Comparison of ENCODE assay signal across 23 cellular contexts in the genomic region with DNA sequence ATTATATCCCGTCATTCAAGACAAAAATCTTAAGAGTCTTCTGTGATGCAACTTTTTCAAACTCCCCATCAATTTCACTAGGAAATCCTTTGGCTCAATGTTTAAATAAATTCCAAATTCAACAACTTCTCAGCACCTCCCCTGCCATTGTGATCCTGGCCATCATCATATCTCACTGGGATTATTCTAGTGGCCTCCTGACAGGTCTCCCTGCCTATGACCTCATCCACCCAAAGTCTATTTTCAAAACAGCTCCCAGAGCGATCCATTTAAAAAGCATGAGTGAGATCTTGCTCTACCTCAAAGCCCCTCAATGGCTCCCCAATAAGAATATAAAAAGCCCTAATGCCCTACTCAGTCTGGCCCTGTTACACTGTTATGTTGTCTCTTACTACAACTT.
"Had no signal": no experiment of that assay in that cellular context is flagged by ENCODE, and none has a peak within 500 bp of the region (broad histone marks: within the 10 kb centered on the region; RNA-seq: fewer than 3 reads in every experiment).

No MANE protein-coding gene starts in this region.

- H3K27me3 ChIP-seq: brain microvascular endothelial cell, foreskin keratinocyte, right lobe of liver, upper lobe of left lung had no signal

- H3K27ac Mint-ChIP-seq: activated CD4-positive, alpha-beta memory T cell treated with anti-CD3 and anti-CD28 coated beads for 36 hours; activated CD8-positive, alpha-beta memory T cell treated with anti-CD3 and anti-CD28 coated beads, Interleukin-2, amount 10 ng/mL, durations not matched to agents 7 days and 5 days; T-helper 1 cell treated with Interleukin-12 subunit alpha and Interleukin-12 subunit beta and Interleukin-4 antibody, amounts not matched to agents 30 μg/mL and 1 μg/mL, for 36 hours had no signal

- H3K9me3 Mint-ChIP-seq: activated CD4-positive, alpha-beta memory T cell treated with anti-CD3 and anti-CD28 coated beads for 36 hours; immature natural killer cell; neural crest cell; T-helper 1 cell treated with Interleukin-12 subunit alpha and Interleukin-12 subunit beta and Interleukin-4 antibody, amounts not matched to agents 30 μg/mL and 1 μg/mL, for 36 hours had no signal

- H3K4me1 ChIP-seq: foreskin keratinocyte, left ventricle myocardium inferior, right lobe of liver, upper lobe of left lung had no signal

- H3K9me3 ChIP-seq: left ventricle myocardium inferior, right lobe of liver, upper lobe of left lung had no signal

- DNase-seq: activated CD4-positive, alpha-beta memory T cell treated with anti-CD3 and anti-CD28 coated beads for 36 hours; activated CD4-positive, alpha-beta T cell treated with anti-CD3 and anti-CD28 coated beads for 4 hours; activated CD4-positive, CD25-positive, alpha-beta regulatory T cell; activated CD8-positive, alpha-beta memory T cell treated with anti-CD3 and anti-CD28 coated beads, Interleukin-2, amount 10 ng/mL, durations not matched to agents 7 days and 5 days; activated T-cell treated with anti-CD3 and anti-CD28 coated beads for 4 hours; aorta; brain microvascular endothelial cell; central memory CD4-positive, alpha-beta T cell; effector memory CD4-positive, alpha-beta T cell; foreskin keratinocyte; immature natural killer cell; kidney glomerular epithelial cell; left ventricle myocardium inferior; mammary epithelial cell; midbrain; occipital lobe; right lobe of liver; stimulated activated CD4-positive, alpha-beta T cell treated with anti-CD3 and anti-CD28 coated beads, Interleukin-2, amount 100 ng/mL, for 24 hours; stimulated activated naive CD4-positive, alpha-beta T cell; upper lobe of left lung had no signal

- H3K4me3 Mint-ChIP-seq: activated CD4-positive, alpha-beta memory T cell treated with anti-CD3 and anti-CD28 coated beads for 36 hours; activated CD8-positive, alpha-beta memory T cell treated with anti-CD3 and anti-CD28 coated beads, Interleukin-2, amount 10 ng/mL, durations not matched to agents 7 days and 5 days; immature natural killer cell; neural crest cell; T-helper 1 cell treated with Interleukin-12 subunit alpha and Interleukin-12 subunit beta and Interleukin-4 antibody, amounts not matched to agents 30 μg/mL and 1 μg/mL, for 36 hours had no signal

- H3K4me1 Mint-ChIP-seq: activated CD8-positive, alpha-beta memory T cell treated with anti-CD3 and anti-CD28 coated beads, Interleukin-2, amount 10 ng/mL, durations not matched to agents 7 days and 5 days; immature natural killer cell; neural crest cell had no signal

- H3K27ac ChIP-seq: brain microvascular endothelial cell, foreskin keratinocyte, left ventricle myocardium inferior, right lobe of liver, skin epidermis, upper lobe of left lung had no signal

- H3K27me3 Mint-ChIP-seq: activated CD4-positive, alpha-beta memory T cell treated with anti-CD3 and anti-CD28 coated beads for 36 hours; activated CD8-positive, alpha-beta memory T cell treated with anti-CD3 and anti-CD28 coated beads, Interleukin-2, amount 10 ng/mL, durations not matched to agents 7 days and 5 days had no signal

- ATAC-seq: activated CD8-positive, alpha-beta memory T cell treated with anti-CD3 and anti-CD28 coated beads, Interleukin-2, amount 10 ng/mL, durations not matched to agents 7 days and 5 days; foreskin keratinocyte; right lobe of liver had no signal

- H3K36me3 ChIP-seq: brain microvascular endothelial cell, left ventricle myocardium inferior, right lobe of liver, upper lobe of left lung had no signal

- H3K4me3 ChIP-seq: left ventricle myocardium inferior, right lobe of liver, skin epidermis, upper lobe of left lung had no signal
